In the genomic region with DNA sequence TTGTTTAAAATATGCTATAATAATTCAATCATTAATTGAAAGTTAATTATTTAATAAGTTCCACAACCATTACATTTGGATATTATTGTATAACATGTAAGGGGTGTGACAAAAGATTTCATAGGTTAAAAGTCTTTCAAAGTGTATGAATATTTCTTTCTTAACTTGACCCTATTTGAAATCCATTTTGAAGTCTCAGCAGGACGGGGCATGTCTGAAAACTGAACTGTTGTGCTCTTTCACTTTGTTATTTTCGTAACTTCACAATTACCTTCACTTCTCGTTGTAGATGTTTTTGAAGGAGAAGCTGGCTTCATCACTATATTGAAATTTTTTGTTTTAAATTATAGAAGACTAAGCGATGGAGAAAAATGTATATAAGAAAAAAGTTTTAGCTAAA, we compare ENCODE assay signal across 27 cellular contexts.
"Had no signal": no experiment of that assay in that cellular context is flagged by ENCODE, and none has a peak within 500 bp of the region (broad histone marks: within the 10 kb centered on the region; RNA-seq: fewer than 3 reads in every experiment).

No MANE protein-coding gene starts in this region.

- H2AFZ ChIP-seq: PC-9 had no signal

- H3K4me3 ChIP-seq: PC-9 had no signal

- H3K27me3 ChIP-seq: brain microvascular endothelial cell had no signal

- H3K27ac ChIP-seq: brain microvascular endothelial cell, PC-9, WERI-Rb-1 had no signal

- H3K4me2 ChIP-seq: PC-9 had no signal

- H3K36me3 ChIP-seq: brain microvascular endothelial cell, WERI-Rb-1 had no signal

- ATAC-seq: activated CD8-positive, alpha-beta T cell treated with anti-CD3 and anti-CD28 coated beads for 36 hours; activated T-cell treated with anti-CD3 and anti-CD28 coated beads, Interleukin-2, amount 50 U/mL, for 72 hours; activated T-helper 17 cell treated with anti-CD3 and anti-CD28 coated beads, Interleukin-2, amount 50 U/mL, for 72 hours had no signal

- DNase-seq: activated CD4-positive, alpha-beta T cell treated with anti-CD3 and anti-CD28 coated beads, Interleukin-2, amount 10 ng/mL, durations not matched to agents 24 days and 14 days; activated CD4-positive, alpha-beta T cell treated with anti-CD3 and anti-CD28 coated beads, Interleukin-2, amount 50 U/mL, for 4 hours; activated CD8-positive, alpha-beta T cell treated with anti-CD3 and anti-CD28 coated beads for 36 hours; activated effector memory CD4-positive, alpha-beta T cell treated with anti-CD3 and anti-CD28 coated beads, Interleukin-2, amount 50 U/mL, for 16 hours; activated naive CD4-positive, alpha-beta T cell; activated naive CD4-positive, alpha-beta T cell treated with anti-CD3 and anti-CD28 coated beads, Interleukin-2, amount 50 U/mL, for 16 hours; activated naive CD8-positive, alpha-beta T cell treated with anti-CD3 and anti-CD28 coated beads for 36 hours; activated T-cell treated with anti-CD3 and anti-CD28 coated beads, Interleukin-2, amount 50 U/mL, for 1 hour; activated T-cell treated with anti-CD3 and anti-CD28 coated beads, Interleukin-2, amount 50 U/mL, for 72 hours; amniotic stem cell; aorta; brain microvascular endothelial cell; KG1; NCI-H1048; NCI-H1105 treated with DMSO at 0.1 percent for 48 hours; NCI-H1436; NCI-H1694; NCI-H1930; NCI-H2081 treated with DMSO at 0.1 percent for 48 hours; NCI-H345; NCI-H524 treated with DMSO at 0.1 percent for 48 hours; NCI-H748 treated with DMSO at 0.1 percent for 48 hours; PC-9; Right ventricle myocardium superior; T1000; WERI-Rb-1 had no signal
